ENCODE assay signal across 2 cellular contexts in the genomic region with DNA sequence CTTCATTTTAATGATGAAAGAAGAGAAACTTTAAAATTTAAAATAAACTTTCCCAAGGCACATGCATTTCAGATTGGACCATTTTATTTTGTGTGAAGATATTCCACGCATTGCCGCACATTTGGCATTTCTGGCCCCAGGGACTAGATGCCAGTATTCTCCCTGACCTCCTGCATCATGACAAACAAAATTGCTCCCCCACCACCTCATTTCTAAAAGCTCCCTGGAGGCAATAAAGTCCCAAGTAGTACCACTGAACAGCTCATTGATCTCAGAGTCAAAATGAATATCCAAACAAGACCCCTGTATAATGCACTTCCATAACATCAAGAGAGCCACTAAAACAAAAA.
TF ChIP-seq lines count a peak whose summit lies in the region.

No MANE protein-coding gene starts in this region.

TF ChIP-seq in SK-N-SH, 30 proteins besides CTCF, POLR2A, EP300 and RAD21:
- TF ChIP-seq POLR2AphosphoS5 (IDR thresholded peaks at IDR 0.05; ENCODE audit: low read depth, low read length) (no peak), FOXJ3 (CRISPR knock-in tag; IDR thresholded peaks at IDR 0.05) (no peak), JUND (IDR thresholded peaks at IDR 0.05) (no peak), GATA2 (CRISPR knock-in tag; IDR thresholded peaks at IDR 0.05) (no peak), RFX5 (IDR thresholded peaks at IDR 0.05; ENCODE audit: low read length) (no peak), MXI1 (IDR thresholded peaks at IDR 0.05; ENCODE audit: low read depth, low read length) (no peak), MEF2A (IDR thresholded peaks at IDR 0.05; ENCODE audit: borderline replicate concordance, low read depth) (no peak), EZH2phosphoT487 (IDR thresholded peaks at IDR 0.05; ENCODE audit: borderline replicate concordance, low read depth) (no peak), NRF1 (IDR thresholded peaks at IDR 0.05; ENCODE audit: low read depth, low read length) (no peak), FOSL2 (IDR thresholded peaks at IDR 0.05; ENCODE audit: borderline replicate concordance, low read depth) (no peak), RCOR1 (IDR thresholded peaks at IDR 0.05; ENCODE audit: low read length) (no peak), TEAD4 (IDR thresholded peaks at IDR 0.05; ENCODE audit: borderline replicate concordance, insufficient read depth) (no peak), ELF1 (IDR thresholded peaks at IDR 0.05) (no peak), SIN3A (IDR thresholded peaks at IDR 0.05; ENCODE audit: borderline replicate concordance, low read depth, low read length) (no peak), FOXM1 (IDR thresholded peaks at IDR 0.05; ENCODE audit: low read depth) (no peak)
- TF ChIP-seq, protein P1, sequence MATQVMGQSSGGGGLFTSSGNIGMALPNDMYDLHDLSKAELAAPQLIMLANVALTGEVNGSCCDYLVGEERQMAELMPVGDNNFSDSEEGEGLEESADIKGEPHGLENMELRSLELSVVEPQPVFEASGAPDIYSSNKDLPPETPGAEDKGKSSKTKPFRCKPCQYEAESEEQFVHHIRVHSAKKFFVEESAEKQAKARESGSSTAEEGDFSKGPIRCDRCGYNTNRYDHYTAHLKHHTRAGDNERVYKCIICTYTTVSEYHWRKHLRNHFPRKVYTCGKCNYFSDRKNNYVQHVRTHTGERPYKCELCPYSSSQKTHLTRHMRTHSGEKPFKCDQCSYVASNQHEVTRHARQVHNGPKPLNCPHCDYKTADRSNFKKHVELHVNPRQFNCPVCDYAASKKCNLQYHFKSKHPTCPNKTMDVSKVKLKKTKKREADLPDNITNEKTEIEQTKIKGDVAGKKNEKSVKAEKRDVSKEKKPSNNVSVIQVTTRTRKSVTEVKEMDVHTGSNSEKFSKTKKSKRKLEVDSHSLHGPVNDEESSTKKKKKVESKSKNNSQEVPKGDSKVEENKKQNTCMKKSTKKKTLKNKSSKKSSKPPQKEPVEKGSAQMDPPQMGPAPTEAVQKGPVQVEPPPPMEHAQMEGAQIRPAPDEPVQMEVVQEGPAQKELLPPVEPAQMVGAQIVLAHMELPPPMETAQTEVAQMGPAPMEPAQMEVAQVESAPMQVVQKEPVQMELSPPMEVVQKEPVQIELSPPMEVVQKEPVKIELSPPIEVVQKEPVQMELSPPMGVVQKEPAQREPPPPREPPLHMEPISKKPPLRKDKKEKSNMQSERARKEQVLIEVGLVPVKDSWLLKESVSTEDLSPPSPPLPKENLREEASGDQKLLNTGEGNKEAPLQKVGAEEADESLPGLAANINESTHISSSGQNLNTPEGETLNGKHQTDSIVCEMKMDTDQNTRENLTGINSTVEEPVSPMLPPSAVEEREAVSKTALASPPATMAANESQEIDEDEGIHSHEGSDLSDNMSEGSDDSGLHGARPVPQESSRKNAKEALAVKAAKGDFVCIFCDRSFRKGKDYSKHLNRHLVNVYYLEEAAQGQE (IDR thresholded peaks at IDR 0.05; ENCODE audit: low read depth, low read length), result no peak
- TF ChIP-seq, protein P2, sequence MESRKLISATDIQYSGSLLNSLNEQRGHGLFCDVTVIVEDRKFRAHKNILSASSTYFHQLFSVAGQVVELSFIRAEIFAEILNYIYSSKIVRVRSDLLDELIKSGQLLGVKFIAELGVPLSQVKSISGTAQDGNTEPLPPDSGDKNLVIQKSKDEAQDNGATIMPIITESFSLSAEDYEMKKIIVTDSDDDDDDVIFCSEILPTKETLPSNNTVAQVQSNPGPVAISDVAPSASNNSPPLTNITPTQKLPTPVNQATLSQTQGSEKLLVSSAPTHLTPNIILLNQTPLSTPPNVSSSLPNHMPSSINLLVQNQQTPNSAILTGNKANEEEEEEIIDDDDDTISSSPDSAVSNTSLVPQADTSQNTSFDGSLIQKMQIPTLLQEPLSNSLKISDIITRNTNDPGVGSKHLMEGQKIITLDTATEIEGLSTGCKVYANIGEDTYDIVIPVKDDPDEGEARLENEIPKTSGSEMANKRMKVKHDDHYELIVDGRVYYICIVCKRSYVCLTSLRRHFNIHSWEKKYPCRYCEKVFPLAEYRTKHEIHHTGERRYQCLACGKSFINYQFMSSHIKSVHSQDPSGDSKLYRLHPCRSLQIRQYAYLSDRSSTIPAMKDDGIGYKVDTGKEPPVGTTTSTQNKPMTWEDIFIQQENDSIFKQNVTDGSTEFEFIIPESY (IDR thresholded peaks at IDR 0.05; ENCODE audit: borderline replicate concordance, low read depth), result no peak
- TF ChIP-seq, protein P3, sequence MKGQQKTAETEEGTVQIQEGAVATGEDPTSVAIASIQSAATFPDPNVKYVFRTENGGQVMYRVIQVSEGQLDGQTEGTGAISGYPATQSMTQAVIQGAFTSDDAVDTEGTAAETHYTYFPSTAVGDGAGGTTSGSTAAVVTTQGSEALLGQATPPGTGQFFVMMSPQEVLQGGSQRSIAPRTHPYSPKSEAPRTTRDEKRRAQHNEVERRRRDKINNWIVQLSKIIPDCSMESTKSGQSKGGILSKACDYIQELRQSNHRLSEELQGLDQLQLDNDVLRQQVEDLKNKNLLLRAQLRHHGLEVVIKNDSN (IDR thresholded peaks at IDR 0.05; ENCODE audit: borderline replicate concordance, low read depth), result no peak

TF ChIP-seq in SK-N-SH treated with all-trans-retinoic acid at 6 μM for 48 hours, 23 proteins besides CTCF, POLR2A, EP300 and RAD21:
- TF ChIP-seq BACH2 (CRISPR knock-in tag; IDR thresholded peaks at IDR 0.05; ENCODE audit: borderline replicate concordance), result no peak
- TF ChIP-seq GLIS3 (CRISPR knock-in tag; IDR thresholded peaks at IDR 0.05), result no peak
- TF ChIP-seq, protein P4, sequence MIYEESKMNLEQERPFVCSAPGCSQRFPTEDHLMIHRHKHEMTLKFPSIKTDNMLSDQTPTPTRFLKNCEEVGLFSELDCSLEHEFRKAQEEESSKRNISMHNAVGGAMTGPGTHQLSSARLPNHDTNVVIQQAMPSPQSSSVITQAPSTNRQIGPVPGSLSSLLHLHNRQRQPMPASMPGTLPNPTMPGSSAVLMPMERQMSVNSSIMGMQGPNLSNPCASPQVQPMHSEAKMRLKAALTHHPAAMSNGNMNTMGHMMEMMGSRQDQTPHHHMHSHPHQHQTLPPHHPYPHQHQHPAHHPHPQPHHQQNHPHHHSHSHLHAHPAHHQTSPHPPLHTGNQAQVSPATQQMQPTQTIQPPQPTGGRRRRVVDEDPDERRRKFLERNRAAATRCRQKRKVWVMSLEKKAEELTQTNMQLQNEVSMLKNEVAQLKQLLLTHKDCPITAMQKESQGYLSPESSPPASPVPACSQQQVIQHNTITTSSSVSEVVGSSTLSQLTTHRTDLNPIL (CRISPR knock-in tag; IDR thresholded peaks at IDR 0.05; ENCODE audit: low read depth), result no peak
- no peak for TF ChIP-seq ZNF565 (CRISPR knock-in tag; conservative IDR thresholded peaks at IDR 0.05; ENCODE audit: low read depth)
- TF ChIP-seq ZFP30 (CRISPR knock-in tag; IDR thresholded peaks at IDR 0.05), result no peak
- TF ChIP-seq OSR1 (CRISPR knock-in tag; IDR thresholded peaks at IDR 0.05), result no peak
- TF ChIP-seq, protein P5, sequence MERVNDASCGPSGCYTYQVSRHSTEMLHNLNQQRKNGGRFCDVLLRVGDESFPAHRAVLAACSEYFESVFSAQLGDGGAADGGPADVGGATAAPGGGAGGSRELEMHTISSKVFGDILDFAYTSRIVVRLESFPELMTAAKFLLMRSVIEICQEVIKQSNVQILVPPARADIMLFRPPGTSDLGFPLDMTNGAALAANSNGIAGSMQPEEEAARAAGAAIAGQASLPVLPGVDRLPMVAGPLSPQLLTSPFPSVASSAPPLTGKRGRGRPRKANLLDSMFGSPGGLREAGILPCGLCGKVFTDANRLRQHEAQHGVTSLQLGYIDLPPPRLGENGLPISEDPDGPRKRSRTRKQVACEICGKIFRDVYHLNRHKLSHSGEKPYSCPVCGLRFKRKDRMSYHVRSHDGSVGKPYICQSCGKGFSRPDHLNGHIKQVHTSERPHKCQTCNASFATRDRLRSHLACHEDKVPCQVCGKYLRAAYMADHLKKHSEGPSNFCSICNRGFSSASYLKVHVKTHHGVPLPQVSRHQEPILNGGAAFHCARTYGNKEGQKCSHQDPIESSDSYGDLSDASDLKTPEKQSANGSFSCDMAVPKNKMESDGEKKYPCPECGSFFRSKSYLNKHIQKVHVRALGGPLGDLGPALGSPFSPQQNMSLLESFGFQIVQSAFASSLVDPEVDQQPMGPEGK (CRISPR knock-in tag; IDR thresholded peaks at IDR 0.05; ENCODE audit: borderline replicate concordance), result no peak
- no peak for TF ChIP-seq TOX (CRISPR knock-in tag; IDR thresholded peaks at IDR 0.05; ENCODE audit: borderline replicate concordance)
- no peak for TF ChIP-seq ARNTL (CRISPR knock-in tag; IDR thresholded peaks at IDR 0.05; ENCODE audit: borderline replicate concordance, low read depth)
- TF ChIP-seq RARB (CRISPR knock-in tag; IDR thresholded peaks at IDR 0.05), result no peak
- TF ChIP-seq, protein P6, sequence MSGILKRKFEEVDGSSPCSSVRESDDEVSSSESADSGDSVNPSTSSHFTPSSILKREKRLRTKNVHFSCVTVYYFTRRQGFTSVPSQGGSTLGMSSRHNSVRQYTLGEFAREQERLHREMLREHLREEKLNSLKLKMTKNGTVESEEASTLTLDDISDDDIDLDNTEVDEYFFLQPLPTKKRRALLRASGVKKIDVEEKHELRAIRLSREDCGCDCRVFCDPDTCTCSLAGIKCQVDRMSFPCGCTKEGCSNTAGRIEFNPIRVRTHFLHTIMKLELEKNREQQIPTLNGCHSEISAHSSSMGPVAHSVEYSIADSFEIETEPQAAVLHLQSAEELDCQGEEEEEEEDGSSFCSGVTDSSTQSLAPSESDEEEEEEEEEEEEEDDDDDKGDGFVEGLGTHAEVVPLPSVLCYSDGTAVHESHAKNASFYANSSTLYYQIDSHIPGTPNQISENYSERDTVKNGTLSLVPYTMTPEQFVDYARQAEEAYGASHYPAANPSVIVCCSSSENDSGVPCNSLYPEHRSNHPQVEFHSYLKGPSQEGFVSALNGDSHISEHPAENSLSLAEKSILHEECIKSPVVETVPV (CRISPR knock-in tag; IDR thresholded peaks at IDR 0.05), result no peak
- TF ChIP-seq, protein P7, sequence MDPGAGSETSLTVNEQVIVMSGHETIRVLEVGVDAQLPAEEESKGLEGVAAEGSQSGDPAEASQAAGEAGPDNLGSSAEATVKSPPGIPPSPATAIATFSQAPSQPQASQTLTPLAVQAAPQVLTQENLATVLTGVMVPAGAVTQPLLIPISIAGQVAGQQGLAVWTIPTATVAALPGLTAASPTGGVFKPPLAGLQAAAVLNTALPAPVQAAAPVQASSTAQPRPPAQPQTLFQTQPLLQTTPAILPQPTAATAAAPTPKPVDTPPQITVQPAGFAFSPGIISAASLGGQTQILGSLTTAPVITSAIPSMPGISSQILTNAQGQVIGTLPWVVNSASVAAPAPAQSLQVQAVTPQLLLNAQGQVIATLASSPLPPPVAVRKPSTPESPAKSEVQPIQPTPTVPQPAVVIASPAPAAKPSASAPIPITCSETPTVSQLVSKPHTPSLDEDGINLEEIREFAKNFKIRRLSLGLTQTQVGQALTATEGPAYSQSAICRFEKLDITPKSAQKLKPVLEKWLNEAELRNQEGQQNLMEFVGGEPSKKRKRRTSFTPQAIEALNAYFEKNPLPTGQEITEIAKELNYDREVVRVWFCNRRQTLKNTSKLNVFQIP (CRISPR knock-in tag; IDR thresholded peaks at IDR 0.05; ENCODE audit: borderline replicate concordance, low read depth), result no peak
- TF ChIP-seq ZNF8 (CRISPR knock-in tag; IDR thresholded peaks at IDR 0.05), result no peak
- no peak for TF ChIP-seq SNAI2 (CRISPR knock-in tag; IDR thresholded peaks at IDR 0.05)
- no peak for TF ChIP-seq ESRRG (CRISPR knock-in tag; IDR thresholded peaks at IDR 0.05)
- no peak for TF ChIP-seq TCF4 (CRISPR knock-in tag; IDR thresholded peaks at IDR 0.05; ENCODE audit: borderline replicate concordance)
- no peak for TF ChIP-seq ZC3H10 (CRISPR knock-in tag; IDR thresholded peaks at IDR 0.05)
- no peak for TF ChIP-seq ZFP3 (CRISPR knock-in tag; IDR thresholded peaks at IDR 0.05)
- TF ChIP-seq ISL1 (CRISPR knock-in tag; IDR thresholded peaks at IDR 0.05), result no peak
- TF ChIP-seq, protein P8, sequence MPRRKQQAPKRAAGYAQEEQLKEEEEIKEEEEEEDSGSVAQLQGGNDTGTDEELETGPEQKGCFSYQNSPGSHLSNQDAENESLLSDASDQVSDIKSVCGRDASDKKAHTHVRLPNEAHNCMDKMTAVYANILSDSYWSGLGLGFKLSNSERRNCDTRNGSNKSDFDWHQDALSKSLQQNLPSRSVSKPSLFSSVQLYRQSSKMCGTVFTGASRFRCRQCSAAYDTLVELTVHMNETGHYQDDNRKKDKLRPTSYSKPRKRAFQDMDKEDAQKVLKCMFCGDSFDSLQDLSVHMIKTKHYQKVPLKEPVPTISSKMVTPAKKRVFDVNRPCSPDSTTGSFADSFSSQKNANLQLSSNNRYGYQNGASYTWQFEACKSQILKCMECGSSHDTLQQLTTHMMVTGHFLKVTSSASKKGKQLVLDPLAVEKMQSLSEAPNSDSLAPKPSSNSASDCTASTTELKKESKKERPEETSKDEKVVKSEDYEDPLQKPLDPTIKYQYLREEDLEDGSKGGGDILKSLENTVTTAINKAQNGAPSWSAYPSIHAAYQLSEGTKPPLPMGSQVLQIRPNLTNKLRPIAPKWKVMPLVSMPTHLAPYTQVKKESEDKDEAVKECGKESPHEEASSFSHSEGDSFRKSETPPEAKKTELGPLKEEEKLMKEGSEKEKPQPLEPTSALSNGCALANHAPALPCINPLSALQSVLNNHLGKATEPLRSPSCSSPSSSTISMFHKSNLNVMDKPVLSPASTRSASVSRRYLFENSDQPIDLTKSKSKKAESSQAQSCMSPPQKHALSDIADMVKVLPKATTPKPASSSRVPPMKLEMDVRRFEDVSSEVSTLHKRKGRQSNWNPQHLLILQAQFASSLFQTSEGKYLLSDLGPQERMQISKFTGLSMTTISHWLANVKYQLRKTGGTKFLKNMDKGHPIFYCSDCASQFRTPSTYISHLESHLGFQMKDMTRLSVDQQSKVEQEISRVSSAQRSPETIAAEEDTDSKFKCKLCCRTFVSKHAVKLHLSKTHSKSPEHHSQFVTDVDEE (CRISPR knock-in tag; IDR thresholded peaks at IDR 0.05), result no peak
